In genomic region chr11:123083623-123084029, GRCh38 we compare ENCODE assay signal across 8 cellular contexts. TPM values are rescaled to one million over a fixed set of nuclear protein-coding genes. Genes with fewer than 3 reads are reported as not detected.
DNase-seq lines count a peak whose midpoint lies in the region; ATAC-seq and TF ChIP-seq lines count a peak whose summit lies in the region.

No MANE protein-coding gene starts in this region.

- H2AFZ ChIP-seq in smooth muscle cell (ENCODE audit: low read depth) = no peak overlapping the region

- peaks cover 12% of the 10 kb centered on the region for H3K36me3 Mint-ChIP-seq in activated naive CD4-positive, alpha-beta T cell treated with anti-CD3 and anti-CD28 coated beads, Interleukin-2, amount 10 ng/mL, durations not matched to agents 7 days and 5 days

- no peaks in the 10 kb centered on the region for H3K36me3 ChIP-seq in left ventricle myocardium inferior
- H3K36me3 ChIP-seq in smooth muscle cell (ENCODE audit: low read depth) = peaks cover 18% of the 10 kb centered on the region

- H3K79me2 ChIP-seq in smooth muscle cell (ENCODE audit: low read depth) = no peaks in the 10 kb centered on the region

- peaks cover 7% of the 10 kb centered on the region for H3K9me3 Mint-ChIP-seq in activated naive CD4-positive, alpha-beta T cell treated with anti-CD3 and anti-CD28 coated beads, Interleukin-2, amount 10 ng/mL, durations not matched to agents 7 days and 5 days

- peak overlapping the region; percentile 40 for H3K4me3 Mint-ChIP-seq in activated naive CD4-positive, alpha-beta T cell treated with anti-CD3 and anti-CD28 coated beads, Interleukin-2, amount 10 ng/mL, durations not matched to agents 7 days and 5 days

- TF ChIP-seq CTCF in left ventricle myocardium inferior (IDR thresholded peaks at IDR 0.05; ENCODE audit: borderline replicate concordance) (no peak), smooth muscle cell (IDR thresholded peaks at IDR 0.05; ENCODE audit: borderline replicate concordance, insufficient read depth, poor library complexity, severe bottlenecking) (no peak)

- H3K4me3 ChIP-seq in left ventricle myocardium inferior (no peak overlapping the region), smooth muscle cell (no peak overlapping the region)

- no peaks in the 10 kb centered on the region for H3K9me3 ChIP-seq in left ventricle myocardium inferior (replicated peaks)
- no peaks in the 10 kb centered on the region for H3K9me3 ChIP-seq in smooth muscle cell (replicated peaks; ENCODE audit: low read depth)

- peaks cover 70% of the 10 kb centered on the region for H3K4me1 Mint-ChIP-seq in activated naive CD4-positive, alpha-beta T cell treated with anti-CD3 and anti-CD28 coated beads, Interleukin-2, amount 10 ng/mL, durations not matched to agents 7 days and 5 days

- no peak overlapping the region for H3K4me2 ChIP-seq in smooth muscle cell

- peaks cover 23% of the 10 kb centered on the region for H3K4me1 ChIP-seq in left ventricle myocardium inferior
- no peaks in the 10 kb centered on the region for H3K4me1 ChIP-seq in smooth muscle cell (ENCODE audit: low read depth)

- ATAC-seq in GM21619 (IDR thresholded peaks at IDR 0.05; ENCODE audit: unreplicated experiment) = no peak

- H3K27ac ChIP-seq in left ventricle myocardium inferior (replicated peaks) (peak overlapping the region; percentile 63), smooth muscle cell (ENCODE audit: low read depth) (peak overlapping the region; percentile 80)

- H3F3A ChIP-seq in smooth muscle cell (ENCODE audit: low read depth) = no peaks in the 10 kb centered on the region

- H3K27ac Mint-ChIP-seq in activated naive CD4-positive, alpha-beta T cell treated with anti-CD3 and anti-CD28 coated beads, Interleukin-2, amount 10 ng/mL, durations not matched to agents 7 days and 5 days = peak overlapping the region; percentile 80

- H3K27me3 ChIP-seq in left ventricle myocardium inferior (ENCODE audit: low read depth) (no peaks in the 10 kb centered on the region), smooth muscle cell (ENCODE audit: low read depth) (no peaks in the 10 kb centered on the region)

- DNase-seq in NCI-H524 (lab: John Stamatoyannopoulos, UW) = peak; percentile 20 to 69
- DNase-seq in NCI-H524 treated with DMSO at 0.1 percent for 48 hours (lab: John Stamatoyannopoulos, UW) = no peak
- DNase-seq in RPMI8226 = peak; percentile 83
- peak; percentile 75 for DNase-seq in activated naive CD4-positive, alpha-beta T cell treated with anti-CD3 and anti-CD28 coated beads, Interleukin-2, amount 10 ng/mL, durations not matched to agents 7 days and 5 days
- peak; percentile 78 for DNase-seq in left ventricle myocardium inferior
- DNase-seq in smooth muscle cell (lab: John Stamatoyannopoulos, UW; ENCODE audit: unreplicated experiment) = peak; percentile 13
- no peak for DNase-seq in NCI-H1436 (lab: John Stamatoyannopoulos, UW)

- H3K27me3 Mint-ChIP-seq in activated naive CD4-positive, alpha-beta T cell treated with anti-CD3 and anti-CD28 coated beads, Interleukin-2, amount 10 ng/mL, durations not matched to agents 7 days and 5 days = no peaks in the 10 kb centered on the region

- 21% methylated on average over 4 of the region's 4 CpGs for WGBS in smooth muscle cell (ENCODE audit: low lambda C conversion rate)

- CTCF ChIA-PET in activated naive CD4-positive, alpha-beta T cell treated with anti-CD3 and anti-CD28 coated beads, Interleukin-2, amount 10 ng/mL, durations not matched to agents 7 days and 5 days (lab: Charles Lee) = interaction anchor here (1.6 to 2.5 kb wide), 3 partner anchors 14 to 20 kb away, joined by 4 to 11 read pairs (median 5); no protein-coding TSS in a partner anchor

- peaks cover 47% of the 10 kb centered on the region for H4K20me1 ChIP-seq in smooth muscle cell (ENCODE audit: low read depth)

- no peak overlapping the region for H3K9ac ChIP-seq in smooth muscle cell (ENCODE audit: low read depth)

- intact Hi-C loops in left ventricle myocardium inferior (cut with micrococcal nuclease) = no loop called here

RNA-seq across cellular contexts. Expression of gene HSPA8, which starts 21.7 kb away (rescaled TPM):
- 1,405 TPM for total RNA-seq in left ventricle myocardium inferior
- 1,212 and 1,497 TPM in 2 replicates for total RNA-seq in smooth muscle cell
- polyA plus RNA-seq in smooth muscle cell = 449 and 471 TPM in 2 replicates

Comparison
In these comparisons a context has a peak if more than half of its experiments do, and no peak if none do; other contexts are left out.
1. DNase-seq: peak in NCI-H524 (2 of 2), RPMI8226 (single experiment), activated naive CD4-positive, alpha-beta T cell treated with anti-CD3 and anti-CD28 coated beads, Interleukin-2, amount 10 ng/mL, durations not matched to agents 7 days and 5 days (single experiment), left ventricle myocardium inferior (single experiment) and smooth muscle cell (single experiment); none in NCI-H524 treated with DMSO at 0.1 percent for 48 hours (single experiment) and NCI-H1436 (single experiment).